In genomic region chr11:107477820-107478219, GRCh38 we compare ENCODE assay signal across 25 cellular contexts.
"Had no signal": no experiment of that assay in that cellular context is flagged by ENCODE, and none has a peak within 500 bp of the region (broad histone marks: within the 10 kb centered on the region; RNA-seq: fewer than 3 reads in every experiment).

No MANE protein-coding gene starts in this region.

- H3K4me2 ChIP-seq: neural progenitor cell had no signal

- ATAC-seq: natural killer cell; psoas muscle; right cardiac atrium; right lobe of liver; stimulated activated effector memory CD8-positive, alpha-beta T cell treated with anti-CD3 and anti-CD28 coated beads, Interleukin-12 subunit alpha, Interleukin-12 subunit beta, amount 100 ng/mL, for 72 hours; stimulated activated naive B cell treated with anti-CD40 and anti-IgM and Interleukin-4, amounts not matched to agents 10 μg/mL and 1 μg/mL and 100 μg/mL, for 72 hours had no signal

- H3K36me3 ChIP-seq: neural progenitor cell, ovary, right lobe of liver, sigmoid colon, stomach, thoracic aorta, thyroid gland, tibial nerve, upper lobe of left lung, vagina had no signal

- H2AFZ ChIP-seq: neural progenitor cell, parathyroid adenoma had no signal

- H3K27ac ChIP-seq: neural progenitor cell, ovary, parathyroid adenoma, psoas muscle, right lobe of liver, sigmoid colon, stomach, thoracic aorta, thyroid gland, tibial nerve, upper lobe of left lung, vagina had no signal

- H3K79me2 ChIP-seq: parathyroid adenoma had no signal

- DNase-seq: natural killer cell; occipital lobe; ovary; posterior cingulate gyrus; psoas muscle; right cardiac atrium; right lobe of liver; sigmoid colon; small intestine; stimulated activated CD4-positive, alpha-beta T cell treated with anti-CD3 and anti-CD28 coated beads, Interleukin-15, amount 100 ng/mL, for 24 hours; stimulated activated CD4-positive, alpha-beta T cell treated with anti-CD3 and anti-CD28 coated beads, Interleukin-2, amount 100 ng/mL, for 24 hours; stimulated activated CD4-positive, alpha-beta T cell treated with anti-CD3 and anti-CD28 coated beads, Interleukin-2, amount 100 ng/mL, for 48 hours; stimulated activated CD4-positive, alpha-beta T cell treated with anti-CD3 and anti-CD28 coated beads, Interleukin-4, amount 100 ng/mL, for 24 hours; stimulated activated naive B cell treated with anti-CD40 and anti-IgM and Interleukin-4, amounts not matched to agents 10 μg/mL and 1 μg/mL and 100 μg/mL, for 72 hours; stimulated activated naive CD4-positive, alpha-beta T cell treated with Interleukin-2 at 50 U/mL for 16 hours; stomach; thyroid gland; trophoblast cell; upper lobe of left lung had no signal

- H3K27me3 ChIP-seq: neural progenitor cell, ovary, right lobe of liver, sigmoid colon, tibial nerve, upper lobe of left lung, vagina had no signal

- H3K9me3 ChIP-seq: ovary, psoas muscle, right lobe of liver, sigmoid colon, stomach, thoracic aorta, thyroid gland, tibial nerve, upper lobe of left lung, vagina had no signal

- H3K4me3 ChIP-seq: neural progenitor cell, ovary, psoas muscle, right lobe of liver, sigmoid colon, stomach, thoracic aorta, thyroid gland, tibial nerve, upper lobe of left lung, vagina had no signal

- H3K4me1 ChIP-seq: neural progenitor cell, parathyroid adenoma, psoas muscle, right lobe of liver, sigmoid colon, stomach, thyroid gland, tibial nerve, upper lobe of left lung, vagina had no signal
